Comparison of ENCODE assay signal across 2 cellular contexts in genomic region chr15:36278219-36278618, GRCh38.
TF ChIP-seq lines count a peak whose summit lies in the region.

No MANE protein-coding gene starts in this region.

TF ChIP-seq in SK-N-SH, 30 proteins besides CTCF, POLR2A, EP300 and RAD21 (continued from another document):
- TF ChIP-seq SMC3 (IDR thresholded peaks at IDR 0.05; ENCODE audit: low read depth, low read length) = no peak
- no peak for TF ChIP-seq RFX5 (IDR thresholded peaks at IDR 0.05; ENCODE audit: low read length)
- TF ChIP-seq TAF1 (IDR thresholded peaks at IDR 0.05; ENCODE audit: borderline replicate concordance, low read depth, low read length) = no peak
- TF ChIP-seq USF1 (IDR thresholded peaks at IDR 0.05; ENCODE audit: borderline replicate concordance, low read depth) = no peak
- no peak for TF ChIP-seq TCF12 (IDR thresholded peaks at IDR 0.05)
- no peak for TF ChIP-seq RXRA (IDR thresholded peaks at IDR 0.05; ENCODE audit: borderline replicate concordance, low read depth)
- TF ChIP-seq YY1 (IDR thresholded peaks at IDR 0.05; ENCODE audit: low read depth) = no peak
- no peak for TF ChIP-seq PBX3 (IDR thresholded peaks at IDR 0.05)
- no peak for TF ChIP-seq ELF1 (IDR thresholded peaks at IDR 0.05)
- no peak for TF ChIP-seq SIN3A (IDR thresholded peaks at IDR 0.05; ENCODE audit: borderline replicate concordance, low read depth, low read length)
- TF ChIP-seq ZBTB33 (IDR thresholded peaks at IDR 0.05; ENCODE audit: borderline replicate concordance, low read depth) = no peak
- TF ChIP-seq MXI1 (IDR thresholded peaks at IDR 0.05; ENCODE audit: low read depth, low read length) = no peak
- no peak for TF ChIP-seq USF2 (IDR thresholded peaks at IDR 0.05; ENCODE audit: borderline replicate concordance, low read depth, low read length)

TF ChIP-seq in SK-N-SH treated with all-trans-retinoic acid at 6 μM for 48 hours, 23 proteins besides CTCF, POLR2A, EP300 and RAD21 (continued from another document):
- TF ChIP-seq CREB5 (CRISPR knock-in tag; IDR thresholded peaks at IDR 0.05; ENCODE audit: low read depth) (no peak), ESRRG (CRISPR knock-in tag; IDR thresholded peaks at IDR 0.05) (no peak), ZFP30 (CRISPR knock-in tag; IDR thresholded peaks at IDR 0.05) (no peak), ZNF565 (CRISPR knock-in tag; conservative IDR thresholded peaks at IDR 0.05; ENCODE audit: low read depth) (no peak), ZNF70 (CRISPR knock-in tag; IDR thresholded peaks at IDR 0.05) (no peak), ARNTL (CRISPR knock-in tag; IDR thresholded peaks at IDR 0.05; ENCODE audit: borderline replicate concordance, low read depth) (no peak), CSDC2 (CRISPR knock-in tag; IDR thresholded peaks at IDR 0.05) (no peak), RARB (CRISPR knock-in tag; IDR thresholded peaks at IDR 0.05) (no peak), TOX (CRISPR knock-in tag; IDR thresholded peaks at IDR 0.05; ENCODE audit: borderline replicate concordance) (no peak), ZFP3 (CRISPR knock-in tag; IDR thresholded peaks at IDR 0.05) (no peak), BACH2 (CRISPR knock-in tag; IDR thresholded peaks at IDR 0.05; ENCODE audit: borderline replicate concordance) (no peak)
